11 cellular contexts compared by ENCODE assay signal in genomic region chr6:110951986-110952794, GRCh38. TPM values are rescaled to one million over a fixed set of nuclear protein-coding genes. Genes with fewer than 3 reads are reported as not detected.
DNase-seq lines count a peak whose midpoint lies in the region; ATAC-seq and TF ChIP-seq lines count a peak whose summit lies in the region.
"Had no signal": no experiment of that assay in that cellular context is flagged by ENCODE, and none has a peak within 500 bp of the region (broad histone marks: within the 10 kb centered on the region; RNA-seq: fewer than 3 reads in every experiment).

No MANE protein-coding gene starts in this region.

- H3K79me2 ChIP-seq in ACC112 (ENCODE audit: control insufficient read depth, insufficient read depth, low read length, unreplicated experiment) (no peaks in the 10 kb centered on the region), MM.1S (ENCODE audit: low read length) (no peaks in the 10 kb centered on the region)

- no peaks in the 10 kb centered on the region for H4K20me1 ChIP-seq in MM.1S (ENCODE audit: insufficient read depth, low read length)

- H3K9me3 ChIP-seq in right lobe of liver (no peaks in the 10 kb centered on the region), MM.1S (replicated peaks; ENCODE audit: insufficient read depth, low read length) (no peaks in the 10 kb centered on the region)
- H3K9me3 ChIP-seq: adrenal gland had no signal

- TF ChIP-seq CTCF in choroid plexus epithelial cell (conservative IDR thresholded peaks at IDR 0.05; ENCODE audit: low read depth, low read length) (no peak), right lobe of liver (IDR thresholded peaks at IDR 0.05) (no peak), MM.1S (IDR thresholded peaks at IDR 0.05; ENCODE audit: low read length) (no peak)

- H3K36me3 ChIP-seq in ACC112 (ENCODE audit: insufficient read depth, low read length) = no peaks in the 10 kb centered on the region
- no peaks in the 10 kb centered on the region for H3K36me3 ChIP-seq in right lobe of liver
- H3K36me3 ChIP-seq in MM.1S (replicated peaks; ENCODE audit: insufficient read depth, low read length) = no peaks in the 10 kb centered on the region
- H3K36me3 ChIP-seq: adrenal gland had no signal

- peak; percentile 85 to 93 (median 86) for ATAC-seq in right lobe of liver
- no peak for ATAC-seq in HG03108 (IDR thresholded peaks at IDR 0.05; ENCODE audit: unreplicated experiment)
- ATAC-seq: naive thymus-derived CD4-positive, alpha-beta T cell had no signal

- DNase-seq in LHCN-M2 (ENCODE audit: low read depth) (peak; percentile 59), choroid plexus epithelial cell (ENCODE audit: low read depth) (peak; percentile 75), right lobe of liver (no peak), NCI-H187 (lab: John Stamatoyannopoulos, UW) (no peak), MM.1S (no peak), RKO (ENCODE audit: low spot score) (no peak)
- DNase-seq: activated CD4-positive, alpha-beta T cell treated with anti-CD3 and anti-CD28 coated beads, Interleukin-2, amount 10 ng/mL, durations not matched to agents 24 days and 14 days; naive thymus-derived CD4-positive, alpha-beta T cell had no signal

- TF ChIP-seq POLR2A in right lobe of liver (IDR thresholded peaks at IDR 0.05) = no peak

- WGBS in right lobe of liver (ENCODE audit: insufficient coverage, low coverage, low lambda C conversion rate, missing lambda C conversion rate) = 52% methylated on average over 8 of the region's 8 CpGs

- no peaks in the 10 kb centered on the region for H3K9me2 ChIP-seq in MM.1S (replicated peaks; ENCODE audit: insufficient read depth, low read length)

- H3K4me1 ChIP-seq in ACC112 (ENCODE audit: control insufficient read depth, insufficient read depth, low read length, unreplicated experiment) (peaks cover 27% of the 10 kb centered on the region), right lobe of liver (peaks cover 0 to 34% (median 9%) of the 10 kb centered on the region in 4 donors), MM.1S (ENCODE audit: low read length) (no peaks in the 10 kb centered on the region)
- H3K4me1 ChIP-seq: adrenal gland had no signal

- H3K9ac ChIP-seq in MM.1S (ENCODE audit: low read length) = no peak overlapping the region

- intact Hi-C loops in right lobe of liver (cut with DNase I) = no loop called here

- H3K27ac ChIP-seq in ACC112 (ENCODE audit: low read depth, low read length) (peak overlapping the region; percentile 69), right lobe of liver (peak overlapping the region; percentile 48 to 71 (median 56)), MM.1S (ENCODE audit: low read length) (no peak overlapping the region)
- H3K27ac ChIP-seq: adrenal gland had no signal

- H3K4me3 ChIP-seq in ACC112 (ENCODE audit: low read depth, low read length) (no peak overlapping the region; the same call in 1 of the 2 replicates), choroid plexus epithelial cell (ENCODE audit: low read depth, low read length) (no peak overlapping the region), right lobe of liver (no peak overlapping the region), MM.1S (ENCODE audit: low read length) (no peak overlapping the region)
- H3K4me3 ChIP-seq: adrenal gland had no signal

- no peaks in the 10 kb centered on the region for H3K27me3 ChIP-seq in ACC112 (ENCODE audit: insufficient read depth, low read length)
- no peaks in the 10 kb centered on the region for H3K27me3 ChIP-seq in right lobe of liver
- no peaks in the 10 kb centered on the region for H3K27me3 ChIP-seq in MM.1S (replicated peaks; ENCODE audit: insufficient read depth, low read length)
- H3K27me3 ChIP-seq: adrenal gland had no signal

- H3K4me2 ChIP-seq in MM.1S (ENCODE audit: low read depth, low read length) = no peak overlapping the region

- no peaks in the 10 kb centered on the region for H3F3A ChIP-seq in MM.1S (ENCODE audit: insufficient read depth, low read length)

- H2AFZ ChIP-seq in ACC112 (ENCODE audit: low read length, unreplicated experiment) = peak overlapping the region; percentile 90
- H2AFZ ChIP-seq in MM.1S (ENCODE audit: low read length) = no peak overlapping the region

RNA-seq across cellular contexts. Expression of gene GTF3C6, which starts 6.3 kb away (rescaled TPM):
- total RNA-seq in LHCN-M2 (2014; rRNA removed) = 126 and 149 TPM in 2 replicates
- 97.9 TPM for polyA plus RNA-seq in LHCN-M2 (2012)
- 10 to 100 TPM; 21.2 to 47.7 (median 30.8) TPM for total RNA-seq in right lobe of liver

RNA-seq across cellular contexts. Expression of gene RPF2, which starts 29.6 kb away (rescaled TPM):
- total RNA-seq in LHCN-M2 (2014; rRNA removed) (69.8 and 81.0 TPM in 2 replicates), right lobe of liver (10 to 100 TPM; 11.2 to 30.1 (median 20.3) TPM)
- 14.4 TPM for polyA plus RNA-seq in LHCN-M2 (2012)

Comparison
In these comparisons a context has a peak if more than half of its experiments do, and no peak if none do; other contexts are left out.
1. DNase-seq: peak in LHCN-M2 (single experiment) and choroid plexus epithelial cell (single experiment); none in right lobe of liver (0 of 3), NCI-H187 (0 of 2), MM.1S (single experiment) and RKO (single experiment).